Comparison of ENCODE assay signal across 8 cellular contexts in the genomic region with DNA sequence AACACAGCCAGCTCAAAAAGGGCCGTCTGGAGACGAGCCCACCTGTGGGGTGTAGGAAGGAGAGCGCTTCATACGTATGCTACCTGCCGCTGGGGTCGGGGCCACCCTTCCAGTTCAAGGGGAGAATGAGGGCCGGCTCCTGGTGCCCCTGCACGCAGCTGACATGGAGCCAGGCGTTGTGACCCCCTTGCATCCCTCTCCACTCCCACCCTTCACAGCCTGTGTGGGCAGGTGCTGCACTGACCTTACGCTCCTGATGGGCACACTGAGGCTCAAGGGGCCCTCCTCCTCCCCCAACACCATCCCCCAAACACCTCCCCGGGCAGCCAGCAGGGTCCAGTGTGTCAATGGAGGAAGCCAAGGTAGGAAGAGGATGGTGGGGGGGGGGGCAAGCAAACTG. TPM values are rescaled to one million over a fixed set of nuclear protein-coding genes. Genes with fewer than 3 reads are reported as not detected.
DNase-seq lines count a peak whose midpoint lies in the region; ATAC-seq and TF ChIP-seq lines count a peak whose summit lies in the region.
"Not testable (repeated sequence)": the region's sequence is repeated elsewhere in the genome, so short reads cannot be mapped to it uniquely, and the experiment has no call there.

No MANE protein-coding gene starts in this region.

- H3K4me1 Mint-ChIP-seq in endodermal cell: not testable (repeated sequence)

- not testable (repeated sequence) for H3K27me3 Mint-ChIP-seq in endodermal cell (ENCODE audit: insufficient read depth)

- not testable (repeated sequence) for H3K4me1 ChIP-seq in HUES64 (ENCODE audit: insufficient read depth, low read length); endodermal cell (ENCODE audit: control insufficient read depth, insufficient read depth, low read length)
- H3K4me1 ChIP-seq in hepatocyte (ENCODE audit: insufficient read depth) (peaks cover 37% of the 10 kb centered on the region), muscle layer of colon (ENCODE audit: insufficient read depth, low read length) (peaks cover 29% of the 10 kb centered on the region), gastrocnemius medialis (peaks cover 71 to 91% of the 10 kb centered on the region in 2 donors), tibial nerve (peaks cover 0 to 87% (median 63%) of the 10 kb centered on the region in 4 donors)

- TF ChIP-seq POLR2A in gastrocnemius medialis (IDR thresholded peaks at IDR 0.05); tibial nerve (IDR thresholded peaks at IDR 0.05): not testable (repeated sequence)

- intact Hi-C loops in gastrocnemius medialis (cut with DNase I; ENCODE audit: low total_unique reads): not testable (repeated sequence)

- in situ Hi-C loops in gastrocnemius medialis (cut with MboI; ENCODE audit: low sequenced_read_pairs in 4 of 4): not testable (repeated sequence)

- not testable (repeated sequence) for H2AFZ ChIP-seq in hepatocyte

- not testable (repeated sequence) for ATAC-seq in gastrocnemius medialis

- peak overlapping the region; percentile 60; the same call in 1 of the 2 replicates for H3K9ac ChIP-seq in HUES64 (ENCODE audit: low read depth, low read length)
- H3K9ac ChIP-seq in endodermal cell (ENCODE audit: extremely low read depth, low read length, poor library complexity, severe bottlenecking): not testable (repeated sequence)
- peak overlapping the region; percentile 49 for H3K9ac ChIP-seq in muscle layer of colon (ENCODE audit: low read length)

- POLR2A ChIA-PET in AG04450 (lab: Yijun Ruan, JAX): interaction anchor here (1.4 kb wide), 1 partner anchor 30 kb away, joined by 6 read pairs; the partner anchor contains the start of gene TRAF7

- H3K9me3 ChIP-seq in AG04450 (ENCODE audit: control insufficient read depth, insufficient read depth, low read length); HUES64 (ENCODE audit: insufficient read depth, low read depth, low read length); endodermal cell (ENCODE audit: control insufficient read depth, low read length); hepatocyte (ENCODE audit: low read depth); muscle layer of colon (ENCODE audit: low read length); gastrocnemius medialis; tibial nerve: not testable (repeated sequence)

- not testable (repeated sequence) for H3K36me3 ChIP-seq in HUES64 (ENCODE audit: insufficient read depth, low read length); endodermal cell (ENCODE audit: control insufficient read depth, insufficient read depth, low read length); hepatocyte (replicated peaks; ENCODE audit: insufficient read depth, low read depth); muscle layer of colon (ENCODE audit: insufficient read depth, low read length); gastrocnemius medialis; tibial nerve

- H3K27me3 ChIP-seq in AG04450 (ENCODE audit: control insufficient read depth, insufficient read depth, low read length); HUES64 (ENCODE audit: insufficient read depth, low read length); endodermal cell (ENCODE audit: control insufficient read depth, insufficient read depth, low read length, poor library complexity, severe bottlenecking); hepatocyte; muscle layer of colon (ENCODE audit: control insufficient read depth in 1 of 2, insufficient read depth in 2 of 2, low read length in 2 of 2); gastrocnemius medialis; tibial nerve: not testable (repeated sequence)

- H3K4me2 ChIP-seq in hepatocyte: peak overlapping the region; percentile 82

- CTCF ChIA-PET in AG04450 (lab: Charles Lee): interaction anchor here (1.3 kb wide), 1 partner anchor 15 kb away, joined by 4 read pairs; no protein-coding TSS in a partner anchor

- peak overlapping the region; percentile 97 for H3K27ac ChIP-seq in AG04450 (ENCODE audit: low read depth, low read length)
- H3K27ac ChIP-seq in HUES64 (ENCODE audit: low read depth, low read length): peak overlapping the region; percentile 90
- H3K27ac ChIP-seq in angular gyrus (ENCODE audit: low read depth, low read length): peak overlapping the region; percentile 83
- peak overlapping the region; percentile 84 for H3K27ac ChIP-seq in endodermal cell (ENCODE audit: low read depth, low read length)
- peak overlapping the region; percentile 99 for H3K27ac ChIP-seq in hepatocyte
- peak overlapping the region; percentile 66 for H3K27ac ChIP-seq in muscle layer of colon (ENCODE audit: low read depth, low read length)
- H3K27ac ChIP-seq in gastrocnemius medialis: peak overlapping the region; percentile 98 to 100 (median 98)
- peak overlapping the region; percentile 76 to 87 (median 85) for H3K27ac ChIP-seq in tibial nerve

- not testable (repeated sequence) for H3K9me3 Mint-ChIP-seq in endodermal cell

- H3K9me2 ChIP-seq in hepatocyte (replicated peaks; ENCODE audit: insufficient read depth): not testable (repeated sequence)

- not testable (repeated sequence) for H3K4me3 ChIP-seq in AG04450 (ENCODE audit: low read depth, low read length); HUES64 (ENCODE audit: low read length); endodermal cell (ENCODE audit: low read length); hepatocyte
- H3K4me3 ChIP-seq in muscle layer of colon (ENCODE audit: low read depth in 1 of 2, low read length in 2 of 2) (peak overlapping the region; percentile 12 to 50), gastrocnemius medialis (peak overlapping the region; percentile 51 to 58 (median 52)), tibial nerve (peak overlapping the region in 2 of 4 donors; percentile 13 to 43)

- 60% methylated on average over 10 of the region's 11 CpGs for WGBS in HUES64
- WGBS in endodermal cell (ENCODE audit: insufficient coverage in 1 of 2, insufficient read length in 1 of 2), 2 experiments: 80% methylated on average over 10 of the region's 11 CpGs; no CpG with 5 or more reads in 1 of the 2 experiments
- WGBS in hepatocyte (ENCODE audit: low lambda C conversion rate, missing lambda C conversion rate): 71% methylated on average over 10 of the region's 11 CpGs
- 30 to 40% methylated on average over 10 of the region's 11 CpGs for WGBS in tibial nerve, 2 donors

- not testable (repeated sequence) for TF ChIP-seq CTCF in AG04450 (IDR thresholded peaks at IDR 0.05; ENCODE audit: low read depth, low read length); endodermal cell (conservative IDR thresholded peaks at IDR 0.05); hepatocyte (IDR thresholded peaks at IDR 0.05; ENCODE audit: poor library complexity); gastrocnemius medialis (IDR thresholded peaks at IDR 0.05 in 4 of 5, conservative IDR thresholded peaks at IDR 0.05 in 1 of 5); tibial nerve (IDR thresholded peaks at IDR 0.05)

- H3K79me2 ChIP-seq in hepatocyte: peaks cover 55% of the 10 kb centered on the region

- H3K4me3 Mint-ChIP-seq in endodermal cell: peak overlapping the region; percentile 12

- H4K20me1 ChIP-seq in hepatocyte (ENCODE audit: insufficient read depth, poor library complexity, severe bottlenecking): peaks cover 20% of the 10 kb centered on the region

- peak overlapping the region; percentile 88 for H3K27ac Mint-ChIP-seq in endodermal cell

- not testable (repeated sequence) for DNase-seq in AG04450 (ENCODE audit: low read depth, low spot score); endodermal cell; hepatocyte (ENCODE audit: low spot score); gastrocnemius medialis; tibial nerve (ENCODE audit: low spot score in 2 of 2)

- TF ChIP-seq EP300 in tibial nerve (IDR thresholded peaks at IDR 0.05): not testable (repeated sequence)

- not testable (repeated sequence) for H3K36me3 Mint-ChIP-seq in endodermal cell (ENCODE audit: low read depth)

RNA-seq across cellular contexts. Expression of gene PKD1, which starts 10.1 kb away (rescaled TPM):
- 16.1 and 21.7 TPM in 2 replicates for polyA plus RNA-seq in AG04450 (2011; rRNA removed)
- polyA minus RNA-seq in AG04450 (2011; rRNA and poly(A)+ RNA removed): 29.0 and 29.3 TPM in 2 replicates
- 20.3 TPM for polyA plus RNA-seq in HUES64 (2013, experiment 1 of 2)
- polyA plus RNA-seq in HUES64 (2013, experiment 2 of 2): 21.6 TPM
- 100 to 1,000 TPM; 104 to 110 TPM for total RNA-seq in endodermal cell
- 71.3 TPM for polyA plus RNA-seq in endodermal cell (2013, experiment 1 of 2)
- 71.3 TPM for polyA plus RNA-seq in endodermal cell (2013, experiment 2 of 2)
- 40.2 and 60.6 TPM in 2 replicates for total RNA-seq in hepatocyte
- polyA plus RNA-seq in hepatocyte: 35.9 and 49.3 TPM in 2 replicates
- 100 to 1,000 TPM; 168 to 376 (median 339) TPM for total RNA-seq in gastrocnemius medialis
- total RNA-seq in tibial nerve: 100 to 1,000 TPM; 207 to 542 (median 381) TPM

RNA-seq across cellular contexts. Expression of gene RAB26, which starts 22.8 kb away (rescaled TPM):
- polyA plus RNA-seq in AG04450 (2011; rRNA removed) (3.6 and 5.2 TPM in 2 replicates), hepatocyte (11.3 and 15.0 TPM in 2 replicates)
- 0.74 and 4.4 TPM in 2 replicates for polyA minus RNA-seq in AG04450 (2011; rRNA and poly(A)+ RNA removed)
- polyA plus RNA-seq in HUES64 (2013, experiment 1 of 2): 2.6 TPM
- 2.7 TPM for polyA plus RNA-seq in HUES64 (2013, experiment 2 of 2)
- total RNA-seq in endodermal cell (1 to 10 TPM; 3.2 to 4.9 TPM), hepatocyte (4.1 and 8.3 TPM in 2 replicates), gastrocnemius medialis (1 to 10 TPM in 2 of 4 donors, not detected in 2; 1.3 to 4.2 TPM), tibial nerve (not detected)
- 5.8 TPM for polyA plus RNA-seq in endodermal cell (2013, experiment 1 of 2)
- polyA plus RNA-seq in endodermal cell (2013, experiment 2 of 2): 4.6 TPM

RNA-seq across cellular contexts. Expression of gene TRAF7, which starts 30.0 kb away (rescaled TPM):
- 35.2 and 49.3 TPM in 2 replicates for polyA plus RNA-seq in AG04450 (2011; rRNA removed)
- 63.6 and 89.1 TPM in 2 replicates for polyA minus RNA-seq in AG04450 (2011; rRNA and poly(A)+ RNA removed)
- 59.5 TPM for polyA plus RNA-seq in HUES64 (2013, experiment 1 of 2)
- polyA plus RNA-seq in HUES64 (2013, experiment 2 of 2): 62.1 TPM
- 100 to 1,000 TPM; 108 to 110 TPM for total RNA-seq in endodermal cell
- 54.6 TPM for polyA plus RNA-seq in endodermal cell (2013, experiment 1 of 2)
- 52.1 TPM for polyA plus RNA-seq in endodermal cell (2013, experiment 2 of 2)
- total RNA-seq in hepatocyte: 55.1 and 73.4 TPM in 2 replicates
- 30.0 and 37.4 TPM in 2 replicates for polyA plus RNA-seq in hepatocyte
- total RNA-seq in gastrocnemius medialis: 10 to 100 TPM; 39.5 to 71.4 (median 55.9) TPM
- 10 to 100 TPM; 29.1 to 53.7 (median 38.4) TPM for total RNA-seq in tibial nerve
